ENCODE assay signal across 3 cellular contexts in genomic region chr16:89695086-89695874, GRCh38.
TF ChIP-seq lines count a peak whose summit lies in the region.

No MANE protein-coding gene starts in this region.

TF ChIP-seq in A549, 52 proteins besides CTCF, POLR2A, EP300 and RAD21:
- TF ChIP-seq FOSB (CRISPR knock-in tag; IDR thresholded peaks at IDR 0.05), result no peak
- TF ChIP-seq SREBF2 (IDR thresholded peaks at IDR 0.05), result no peak
- TF ChIP-seq JUN (IDR thresholded peaks at IDR 0.05), result no peak
- no peak for TF ChIP-seq HDAC2 (IDR thresholded peaks at IDR 0.05)
- TF ChIP-seq KDM1A (IDR thresholded peaks at IDR 0.05; ENCODE audit: low read depth), result no peak
- no peak for TF ChIP-seq HES2 (IDR thresholded peaks at IDR 0.05)
- TF ChIP-seq CHD2 (IDR thresholded peaks at IDR 0.05; ENCODE audit: low read length, partially characterized antibody), result no peak
- no peak for TF ChIP-seq HOXB13 (CRISPR knock-in tag; IDR thresholded peaks at IDR 0.05; ENCODE audit: low read depth)
- TF ChIP-seq PHF8 (IDR thresholded peaks at IDR 0.05; ENCODE audit: borderline replicate concordance, low read depth), result no peak
- TF ChIP-seq MAFK (IDR thresholded peaks at IDR 0.05; ENCODE audit: partially characterized antibody), result no peak
- TF ChIP-seq ZFP36 (IDR thresholded peaks at IDR 0.05; ENCODE audit: borderline replicate concordance, partially characterized antibody), result no peak
- TF ChIP-seq HMGXB4 (CRISPR knock-in tag; IDR thresholded peaks at IDR 0.05; ENCODE audit: borderline replicate concordance), result no peak
- TF ChIP-seq GATA3 (IDR thresholded peaks at IDR 0.05; ENCODE audit: borderline replicate concordance), result no peak
- TF ChIP-seq FOSL2 (IDR thresholded peaks at IDR 0.05), result no peak
- no peak for TF ChIP-seq FOSL2 (CRISPR knock-in tag; IDR thresholded peaks at IDR 0.05)
TF ChIP-seq in A549: peak in this region for 0.

TF ChIP-seq in HCT116, 20 proteins besides CTCF, POLR2A, EP300 and RAD21:
- no peak for TF ChIP-seq ELF1 (IDR thresholded peaks at IDR 0.05; ENCODE audit: borderline replicate concordance, low read depth)

TF ChIP-seq in K562, 482 proteins besides CTCF, POLR2A, EP300 and RAD21:
- TF ChIP-seq SMARCE1 (IDR thresholded peaks at IDR 0.05) (no peak), GABPB1 (CRISPR knock-in tag; IDR thresholded peaks at IDR 0.05) (no peak), POLR3G (IDR thresholded peaks at IDR 0.05; ENCODE audit: extremely low read depth, insufficient read length, insufficient replicate concordance) (no peak), ZNF175 (CRISPR knock-in tag; IDR thresholded peaks at IDR 0.05; ENCODE audit: low read depth) (no peak), ZNF551 (CRISPR knock-in tag; IDR thresholded peaks at IDR 0.05) (no peak), HES1 (IDR thresholded peaks at IDR 0.05; ENCODE audit: low read depth) (no peak), ZNF212 (CRISPR knock-in tag; IDR thresholded peaks at IDR 0.05) (no peak), ETV6 (IDR thresholded peaks at IDR 0.05; ENCODE audit: borderline replicate concordance in 1 of 2, low read depth in 2 of 2, low read length in 1 of 2) (no peak), ETV6 (CRISPR knock-in tag; IDR thresholded peaks at IDR 0.05; ENCODE audit: borderline replicate concordance) (no peak), SUPT5H (IDR thresholded peaks at IDR 0.05) (peak; percentile 48), CCNT2 (IDR thresholded peaks at IDR 0.05; ENCODE audit: borderline replicate concordance, extremely low read depth, insufficient read length, low read depth, low read length) (no peak), KLF16 (IDR thresholded peaks at IDR 0.05) (no peak), CCAR2 (IDR thresholded peaks at IDR 0.05; ENCODE audit: low read depth, low read length) (no peak), IRF1 (CRISPR knock-in tag; IDR thresholded peaks at IDR 0.05; ENCODE audit: borderline replicate concordance) (no peak), SNIP1 (IDR thresholded peaks at IDR 0.05; ENCODE audit: low read depth) (no peak), RBM25 (IDR thresholded peaks at IDR 0.05; ENCODE audit: low read depth, low read length, severe bottlenecking) (no peak), E4F1 (CRISPR knock-in tag; IDR thresholded peaks at IDR 0.05; ENCODE audit: borderline replicate concordance) (no peak), ZNF655 (CRISPR knock-in tag; IDR thresholded peaks at IDR 0.05) (no peak), RBFOX2 (IDR thresholded peaks at IDR 0.05; ENCODE audit: low read depth, low read length) (peak; percentile 67), SRF (CRISPR knock-in tag; IDR thresholded peaks at IDR 0.05) (no peak), POLR2G (IDR thresholded peaks at IDR 0.05; ENCODE audit: low read depth, low read length) (peak; percentile 77), ZNF263 (CRISPR knock-in tag; IDR thresholded peaks at IDR 0.05; ENCODE audit: borderline replicate concordance) (0 out of 2 replicates have a peak, but pooled peaks have one; percentile 20), ZNF561 (CRISPR knock-in tag; conservative IDR thresholded peaks at IDR 0.05) (no peak), TFE3 (CRISPR knock-in tag; IDR thresholded peaks at IDR 0.05) (no peak), ZNF780A (CRISPR knock-in tag; IDR thresholded peaks at IDR 0.05) (no peak), SREBF2 (CRISPR knock-in tag; IDR thresholded peaks at IDR 0.05) (no peak)
